ENCODE assay signal across 8 cellular contexts in genomic region chr12:49257508-49258184, GRCh38. TPM values are rescaled to one million over a fixed set of nuclear protein-coding genes. Genes with fewer than 3 reads are reported as not detected.
"Had no signal": no experiment of that assay in that cellular context is flagged by ENCODE, and none has a peak within 500 bp of the region (broad histone marks: within the 10 kb centered on the region; RNA-seq: fewer than 3 reads in every experiment).

No MANE protein-coding gene starts in this region.

RNA-seq across cellular contexts. Expression of gene PRPH, which starts 37.3 kb away (rescaled TPM):
- total RNA-seq: activated CD4-positive, alpha-beta T cell treated with anti-CD3 and anti-CD28 coated beads, Interleukin-2, amount 10 ng/mL, durations not matched to agents 7 days and 5 days; activated naive CD4-positive, alpha-beta T cell treated with anti-CD3 and anti-CD28 coated beads, Interleukin-2, amount 50 U/mL, for 72 hours; ascending aorta; dermis blood vessel endothelial cell; foreskin keratinocyte; gastrocnemius medialis; T-helper 1 cell treated with Interleukin-12 subunit alpha and Interleukin-12 subunit beta and Interleukin-4 antibody, amounts not matched to agents 30 ng/mL and 1 ng/mL, for 36 hours; T-helper 2 cell treated with Interferon-gamma antibody and Interleukin-4, amounts not matched to agents 100 ng/mL and 5 ng/mL, for 36 hours had no signal
